In the genomic region with DNA sequence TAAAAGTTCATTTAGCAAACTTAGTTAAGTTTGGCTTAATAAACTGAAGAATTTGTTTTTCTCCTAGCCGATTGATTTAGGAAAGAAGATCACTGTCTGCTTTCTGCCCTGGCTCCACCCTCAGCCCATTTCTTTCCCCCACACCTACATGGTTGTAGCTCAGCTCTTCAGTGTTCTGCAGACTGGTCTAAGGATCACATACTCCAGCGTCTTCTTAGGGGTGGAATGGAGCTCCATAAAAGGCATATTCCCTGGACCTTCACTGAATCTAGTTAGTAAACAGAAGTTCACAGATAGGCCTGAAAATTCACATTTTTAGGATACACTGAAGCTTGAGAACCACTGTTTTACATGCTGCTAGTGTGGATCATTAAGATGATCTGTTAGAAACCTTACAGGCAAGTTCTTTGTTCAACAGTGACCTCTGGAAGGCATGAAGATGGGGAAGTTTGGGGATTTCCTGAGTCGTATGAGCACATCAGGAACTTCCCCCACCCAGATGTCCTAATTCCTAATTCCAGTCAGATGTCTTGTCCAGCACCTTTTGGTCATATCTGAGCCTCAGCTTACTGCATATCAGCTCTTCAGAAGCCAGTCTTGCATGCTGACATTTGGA, we compare ENCODE assay signal across 10 cellular contexts. TPM values are rescaled to one million over a fixed set of nuclear protein-coding genes. Genes with fewer than 3 reads are reported as not detected.
DNase-seq lines count a peak whose midpoint lies in the region; ATAC-seq and TF ChIP-seq lines count a peak whose summit lies in the region.
"Had no signal": no experiment of that assay in that cellular context is flagged by ENCODE, and none has a peak within 500 bp of the region (broad histone marks: within the 10 kb centered on the region; RNA-seq: fewer than 3 reads in every experiment).

No MANE protein-coding gene starts in this region.

- 39 to 61% (median 47%) methylated on average over 3 of the region's 3 CpGs for WGBS in spleen, 5 donors

- no peaks in the 10 kb centered on the region for H3K27me3 Mint-ChIP-seq in activated T-cell treated with anti-CD3 and anti-CD28 coated beads, Interleukin-2, amount 50 U/mL, for 72 hours (ENCODE audit: low read depth)
- H3K27me3 Mint-ChIP-seq: central memory CD8-positive, alpha-beta T cell had no signal

- peak overlapping the region in 7 of 8 donors; percentile 63 to 83 (median 75) for H3K27ac ChIP-seq in spleen

- intact Hi-C loops in spleen (cut with DNase I; ENCODE audit: low total_unique reads): no loop called here

- H3K9me3 ChIP-seq in spleen: no peaks in the 10 kb centered on the region

- no peaks in the 10 kb centered on the region for H3K27me3 ChIP-seq in spleen (replicated peaks in 1 of 7)

- no peak for TF ChIP-seq POLR2A in spleen (IDR thresholded peaks at IDR 0.05)

- no peaks in the 10 kb centered on the region for H3K36me3 Mint-ChIP-seq in activated T-cell treated with anti-CD3 and anti-CD28 coated beads, Interleukin-2, amount 50 U/mL, for 72 hours (ENCODE audit: insufficient read depth in 2 of 2)

- ATAC-seq in activated T-cell treated with anti-CD3 and anti-CD28 coated beads, Interleukin-2, amount 50 U/mL, for 72 hours (replicated peaks in 1 of 2): no peak
- ATAC-seq in HG02623 (IDR thresholded peaks at IDR 0.05; ENCODE audit: unreplicated experiment): peak; percentile 45
- ATAC-seq in HG03280 (IDR thresholded peaks at IDR 0.05; ENCODE audit: unreplicated experiment): no peak

- no peak overlapping the region for H3K4me3 Mint-ChIP-seq in activated T-cell treated with anti-CD3 and anti-CD28 coated beads, Interleukin-2, amount 50 U/mL, for 72 hours
- H3K4me3 Mint-ChIP-seq: central memory CD8-positive, alpha-beta T cell had no signal

- no peaks in the 10 kb centered on the region for H3K9me3 Mint-ChIP-seq in activated T-cell treated with anti-CD3 and anti-CD28 coated beads, Interleukin-2, amount 50 U/mL, for 72 hours
- H3K9me3 Mint-ChIP-seq: central memory CD8-positive, alpha-beta T cell had no signal

- no peaks in the 10 kb centered on the region for H3K4me1 Mint-ChIP-seq in activated T-cell treated with anti-CD3 and anti-CD28 coated beads, Interleukin-2, amount 50 U/mL, for 72 hours (ENCODE audit: low read depth)
- H3K4me1 Mint-ChIP-seq: central memory CD8-positive, alpha-beta T cell had no signal

- no peak for DNase-seq in activated T-cell treated with anti-CD3 and anti-CD28 coated beads, Interleukin-2, amount 50 U/mL, for 72 hours
- DNase-seq in activated T-cell treated with anti-CD3 and anti-CD28 coated beads for 4 hours (no peak), RPMI7951 (ENCODE audit: low read depth) (peak; percentile 26), spleen (no peak), foreskin melanocyte (no peak)
- DNase-seq in activated effector memory CD4-positive, alpha-beta T cell treated with anti-CD3 and anti-CD28 coated beads, Interleukin-2, amount 50 U/mL, for 16 hours: no peak
- DNase-seq: activated CD4-positive, alpha-beta T cell treated with anti-CD3 and anti-CD28 coated beads, Interleukin-2, amount 50 U/mL, for 48 hours had no signal

- peaks cover 0 to under 1% (median 0%) of the 10 kb centered on the region in 6 donors for H3K36me3 ChIP-seq in spleen

- peak overlapping the region; percentile 11 for H3K27ac Mint-ChIP-seq in activated T-cell treated with anti-CD3 and anti-CD28 coated beads, Interleukin-2, amount 50 U/mL, for 72 hours

- peak overlapping the region in 1 of 8 donors; percentile 27 for H3K4me3 ChIP-seq in spleen

- peaks cover 0 to 38% (median 14%) of the 10 kb centered on the region in 6 donors for H3K4me1 ChIP-seq in spleen

- TF ChIP-seq CTCF in spleen (IDR thresholded peaks at IDR 0.05 in 8 of 11, conservative IDR thresholded peaks at IDR 0.05 in 3 of 11): no peak

RNA-seq across cellular contexts. Expression of gene PIWIL4, which starts 16.8 kb away (rescaled TPM):
- 1 to 10 TPM; 1.1 to 1.6 TPM for total RNA-seq in activated T-cell treated with anti-CD3 and anti-CD28 coated beads, Interleukin-2, amount 50 U/mL, for 72 hours
- total RNA-seq in RPMI7951 (2014; rRNA removed; shearing (Covaris generic)): 0.48 and 0.78 TPM in 2 replicates
- total RNA-seq in spleen: 10 to 100 TPM in 1 of 7 donors, 1 to 10 TPM in 6; 3.5 to 10.3 (median 4.9) TPM
- 1 to 10 TPM; 4.1 to 6.7 (median 5.5) TPM for polyA plus RNA-seq in spleen

RNA-seq across cellular contexts. Expression of gene FUT4, which starts 40.3 kb away (rescaled TPM):
- total RNA-seq in activated T-cell treated with anti-CD3 and anti-CD28 coated beads, Interleukin-2, amount 50 U/mL, for 72 hours: 1 to 10 TPM; 5.4 to 5.5 TPM
- total RNA-seq in RPMI7951 (2014; rRNA removed; shearing (Covaris generic)): 2.4 TPM in 2 replicates
- 10 to 100 TPM in 3 of 7 donors, 1 to 10 TPM in 4; 8.9 to 12.8 (median 10.0) TPM for total RNA-seq in spleen
- polyA plus RNA-seq in spleen: 1 to 10 TPM; 1.6 to 2.4 (median 2.0) TPM
